2 cellular contexts compared by ENCODE assay signal in the genomic region with DNA sequence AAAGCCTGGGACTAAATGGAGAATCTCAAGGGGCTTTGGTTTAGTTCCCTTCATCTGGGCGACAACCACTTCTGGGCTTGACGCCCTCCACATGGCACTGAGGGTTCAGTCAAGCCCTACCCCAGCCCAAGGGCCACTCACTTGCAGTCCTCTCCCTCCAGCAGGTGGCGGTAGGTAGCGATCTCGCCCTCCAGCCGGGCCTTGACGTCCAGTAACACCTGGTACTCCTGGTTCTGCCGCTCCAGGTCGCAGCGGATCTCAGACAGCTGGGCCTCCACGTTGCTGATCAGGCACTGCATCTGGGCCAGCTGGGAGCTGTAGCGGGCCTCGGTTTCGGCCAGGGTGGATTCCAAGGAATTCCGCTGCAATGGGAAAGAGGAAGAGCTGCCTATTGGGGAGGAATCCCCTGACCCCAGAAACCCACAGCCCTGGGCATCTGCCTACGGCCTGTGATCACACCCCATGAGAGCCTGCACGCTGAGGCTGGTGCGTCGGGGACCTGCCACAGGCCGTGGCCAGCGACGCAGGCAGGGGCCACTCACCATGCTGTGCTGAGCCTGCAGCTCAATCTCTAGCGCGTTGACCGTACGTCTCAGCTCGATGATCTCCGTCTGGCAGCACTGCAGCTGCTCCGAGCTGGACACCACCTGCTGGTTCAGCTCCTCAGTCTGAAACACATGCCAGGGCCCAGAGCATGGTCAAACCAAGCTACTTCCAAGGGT.
TF ChIP-seq lines count a peak whose summit lies in the region.

No MANE protein-coding gene starts in this region.

TF ChIP-seq in A549, 52 proteins besides CTCF, POLR2A, EP300 and RAD21:
- TF ChIP-seq SMC3 (IDR thresholded peaks at IDR 0.05): peak; percentile 52
- TF ChIP-seq, protein P1, sequence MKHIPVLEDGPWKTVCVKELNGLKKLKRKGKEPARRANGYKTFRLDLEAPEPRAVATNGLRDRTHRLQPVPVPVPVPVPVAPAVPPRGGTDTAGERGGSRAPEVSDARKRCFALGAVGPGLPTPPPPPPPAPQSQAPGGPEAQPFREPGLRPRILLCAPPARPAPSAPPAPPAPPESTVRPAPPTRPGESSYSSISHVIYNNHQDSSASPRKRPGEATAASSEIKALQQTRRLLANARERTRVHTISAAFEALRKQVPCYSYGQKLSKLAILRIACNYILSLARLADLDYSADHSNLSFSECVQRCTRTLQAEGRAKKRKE (CRISPR knock-in tag; IDR thresholded peaks at IDR 0.05; ENCODE audit: low read depth): no peak

TF ChIP-seq in HepG2, 621 proteins besides CTCF, POLR2A, EP300 and RAD21 (continues in another document):
- TF ChIP-seq ZBTB8A (CRISPR knock-in tag; IDR thresholded peaks at IDR 0.05; ENCODE audit: borderline replicate concordance, low read depth): no peak
- TF ChIP-seq HES4 (CRISPR knock-in tag; IDR thresholded peaks at IDR 0.05; ENCODE audit: borderline replicate concordance): 0 out of 2 replicates have a peak, but pooled peaks have one; percentile 5
- TF ChIP-seq SMC3 (IDR thresholded peaks at IDR 0.05; ENCODE audit: low read length): peak; percentile 68
- TF ChIP-seq ZNF766 (CRISPR knock-in tag; IDR thresholded peaks at IDR 0.05; ENCODE audit: borderline replicate concordance): no peak
- TF ChIP-seq ZBTB20 (CRISPR knock-in tag; IDR thresholded peaks at IDR 0.05; ENCODE audit: borderline replicate concordance, low read depth): no peak
- TF ChIP-seq ZNF737 (CRISPR knock-in tag; IDR thresholded peaks at IDR 0.05; ENCODE audit: borderline replicate concordance): 0 out of 2 replicates have a peak, but pooled peaks have one; percentile 53
- peak; percentile 16; the same call in 1 of the 2 replicates for TF ChIP-seq SAP130 (CRISPR knock-in tag; IDR thresholded peaks at IDR 0.05; ENCODE audit: low read depth)
- TF ChIP-seq, protein P2, sequence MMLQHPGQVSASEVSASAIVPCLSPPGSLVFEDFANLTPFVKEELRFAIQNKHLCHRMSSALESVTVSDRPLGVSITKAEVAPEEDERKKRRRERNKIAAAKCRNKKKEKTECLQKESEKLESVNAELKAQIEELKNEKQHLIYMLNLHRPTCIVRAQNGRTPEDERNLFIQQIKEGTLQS (CRISPR knock-in tag; IDR thresholded peaks at IDR 0.05): 0 out of 2 replicates have a peak, but pooled peaks have one; percentile 19
- TF ChIP-seq, protein P3, sequence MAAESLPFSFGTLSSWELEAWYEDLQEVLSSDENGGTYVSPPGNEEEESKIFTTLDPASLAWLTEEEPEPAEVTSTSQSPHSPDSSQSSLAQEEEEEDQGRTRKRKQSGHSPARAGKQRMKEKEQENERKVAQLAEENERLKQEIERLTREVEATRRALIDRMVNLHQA (CRISPR knock-in tag; IDR thresholded peaks at IDR 0.05): no peak
- TF ChIP-seq SALL1 (CRISPR knock-in tag; IDR thresholded peaks at IDR 0.05): peak; percentile 18; the same call in 1 of the 2 replicates
- TF ChIP-seq NFKB2 (CRISPR knock-in tag; IDR thresholded peaks at IDR 0.05; ENCODE audit: borderline replicate concordance): 0 out of 2 replicates have a peak, but pooled peaks have one; percentile 40
- no peak for TF ChIP-seq TARDBP (CRISPR knock-in tag; IDR thresholded peaks at IDR 0.05)
- TF ChIP-seq, protein P4, sequence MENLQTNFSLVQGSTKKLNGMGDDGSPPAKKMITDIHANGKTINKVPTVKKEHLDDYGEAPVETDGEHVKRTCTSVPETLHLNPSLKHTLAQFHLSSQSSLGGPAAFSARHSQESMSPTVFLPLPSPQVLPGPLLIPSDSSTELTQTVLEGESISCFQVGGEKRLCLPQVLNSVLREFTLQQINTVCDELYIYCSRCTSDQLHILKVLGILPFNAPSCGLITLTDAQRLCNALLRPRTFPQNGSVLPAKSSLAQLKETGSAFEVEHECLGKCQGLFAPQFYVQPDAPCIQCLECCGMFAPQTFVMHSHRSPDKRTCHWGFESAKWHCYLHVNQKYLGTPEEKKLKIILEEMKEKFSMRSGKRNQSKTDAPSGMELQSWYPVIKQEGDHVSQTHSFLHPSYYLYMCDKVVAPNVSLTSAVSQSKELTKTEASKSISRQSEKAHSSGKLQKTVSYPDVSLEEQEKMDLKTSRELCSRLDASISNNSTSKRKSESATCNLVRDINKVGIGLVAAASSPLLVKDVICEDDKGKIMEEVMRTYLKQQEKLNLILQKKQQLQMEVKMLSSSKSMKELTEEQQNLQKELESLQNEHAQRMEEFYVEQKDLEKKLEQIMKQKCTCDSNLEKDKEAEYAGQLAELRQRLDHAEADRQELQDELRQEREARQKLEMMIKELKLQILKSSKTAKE (CRISPR knock-in tag; IDR thresholded peaks at IDR 0.05; ENCODE audit: borderline replicate concordance): no peak
- TF ChIP-seq ZNF619 (CRISPR knock-in tag; IDR thresholded peaks at IDR 0.05): 0 out of 2 replicates have a peak, but pooled peaks have one; percentile 28
- no peak for TF ChIP-seq ZNF629 (CRISPR knock-in tag; conservative IDR thresholded peaks at IDR 0.05)
- no peak for TF ChIP-seq KAT7 (CRISPR knock-in tag; IDR thresholded peaks at IDR 0.05; ENCODE audit: borderline replicate concordance)
- TF ChIP-seq ZNF251 (CRISPR knock-in tag; IDR thresholded peaks at IDR 0.05): no peak
- TF ChIP-seq, protein P5, sequence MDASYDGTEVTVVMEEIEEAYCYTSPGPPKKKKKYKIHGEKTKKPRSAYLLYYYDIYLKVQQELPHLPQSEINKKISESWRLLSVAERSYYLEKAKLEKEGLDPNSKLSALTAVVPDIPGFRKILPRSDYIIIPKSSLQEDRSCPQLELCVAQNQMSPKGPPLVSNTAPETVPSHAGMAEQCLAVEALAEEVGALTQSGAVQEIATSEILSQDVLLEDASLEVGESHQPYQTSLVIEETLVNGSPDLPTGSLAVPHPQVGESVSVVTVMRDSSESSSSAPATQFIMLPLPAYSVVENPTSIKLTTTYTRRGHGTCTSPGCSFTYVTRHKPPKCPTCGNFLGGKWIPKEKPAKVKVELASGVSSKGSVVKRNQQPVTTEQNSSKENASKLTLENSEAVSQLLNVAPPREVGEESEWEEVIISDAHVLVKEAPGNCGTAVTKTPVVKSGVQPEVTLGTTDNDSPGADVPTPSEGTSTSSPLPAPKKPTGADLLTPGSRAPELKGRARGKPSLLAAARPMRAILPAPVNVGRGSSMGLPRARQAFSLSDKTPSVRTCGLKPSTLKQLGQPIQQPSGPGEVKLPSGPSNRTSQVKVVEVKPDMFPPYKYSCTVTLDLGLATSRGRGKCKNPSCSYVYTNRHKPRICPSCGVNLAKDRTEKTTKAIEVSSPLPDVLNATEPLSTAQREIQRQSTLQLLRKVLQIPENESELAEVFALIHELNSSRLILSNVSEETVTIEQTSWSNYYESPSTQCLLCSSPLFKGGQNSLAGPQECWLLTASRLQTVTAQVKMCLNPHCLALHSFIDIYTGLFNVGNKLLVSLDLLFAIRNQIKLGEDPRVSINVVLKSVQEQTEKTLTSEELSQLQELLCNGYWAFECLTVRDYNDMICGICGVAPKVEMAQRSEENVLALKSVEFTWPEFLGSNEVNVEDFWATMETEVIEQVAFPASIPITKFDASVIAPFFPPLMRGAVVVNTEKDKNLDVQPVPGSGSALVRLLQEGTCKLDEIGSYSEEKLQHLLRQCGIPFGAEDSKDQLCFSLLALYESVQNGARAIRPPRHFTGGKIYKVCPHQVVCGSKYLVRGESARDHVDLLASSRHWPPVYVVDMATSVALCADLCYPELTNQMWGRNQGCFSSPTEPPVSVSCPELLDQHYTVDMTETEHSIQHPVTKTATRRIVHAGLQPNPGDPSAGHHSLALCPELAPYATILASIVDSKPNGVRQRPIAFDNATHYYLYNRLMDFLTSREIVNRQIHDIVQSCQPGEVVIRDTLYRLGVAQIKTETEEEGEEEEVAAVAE (CRISPR knock-in tag; IDR thresholded peaks at IDR 0.05; ENCODE audit: borderline replicate concordance): no peak
- TF ChIP-seq, protein P6, sequence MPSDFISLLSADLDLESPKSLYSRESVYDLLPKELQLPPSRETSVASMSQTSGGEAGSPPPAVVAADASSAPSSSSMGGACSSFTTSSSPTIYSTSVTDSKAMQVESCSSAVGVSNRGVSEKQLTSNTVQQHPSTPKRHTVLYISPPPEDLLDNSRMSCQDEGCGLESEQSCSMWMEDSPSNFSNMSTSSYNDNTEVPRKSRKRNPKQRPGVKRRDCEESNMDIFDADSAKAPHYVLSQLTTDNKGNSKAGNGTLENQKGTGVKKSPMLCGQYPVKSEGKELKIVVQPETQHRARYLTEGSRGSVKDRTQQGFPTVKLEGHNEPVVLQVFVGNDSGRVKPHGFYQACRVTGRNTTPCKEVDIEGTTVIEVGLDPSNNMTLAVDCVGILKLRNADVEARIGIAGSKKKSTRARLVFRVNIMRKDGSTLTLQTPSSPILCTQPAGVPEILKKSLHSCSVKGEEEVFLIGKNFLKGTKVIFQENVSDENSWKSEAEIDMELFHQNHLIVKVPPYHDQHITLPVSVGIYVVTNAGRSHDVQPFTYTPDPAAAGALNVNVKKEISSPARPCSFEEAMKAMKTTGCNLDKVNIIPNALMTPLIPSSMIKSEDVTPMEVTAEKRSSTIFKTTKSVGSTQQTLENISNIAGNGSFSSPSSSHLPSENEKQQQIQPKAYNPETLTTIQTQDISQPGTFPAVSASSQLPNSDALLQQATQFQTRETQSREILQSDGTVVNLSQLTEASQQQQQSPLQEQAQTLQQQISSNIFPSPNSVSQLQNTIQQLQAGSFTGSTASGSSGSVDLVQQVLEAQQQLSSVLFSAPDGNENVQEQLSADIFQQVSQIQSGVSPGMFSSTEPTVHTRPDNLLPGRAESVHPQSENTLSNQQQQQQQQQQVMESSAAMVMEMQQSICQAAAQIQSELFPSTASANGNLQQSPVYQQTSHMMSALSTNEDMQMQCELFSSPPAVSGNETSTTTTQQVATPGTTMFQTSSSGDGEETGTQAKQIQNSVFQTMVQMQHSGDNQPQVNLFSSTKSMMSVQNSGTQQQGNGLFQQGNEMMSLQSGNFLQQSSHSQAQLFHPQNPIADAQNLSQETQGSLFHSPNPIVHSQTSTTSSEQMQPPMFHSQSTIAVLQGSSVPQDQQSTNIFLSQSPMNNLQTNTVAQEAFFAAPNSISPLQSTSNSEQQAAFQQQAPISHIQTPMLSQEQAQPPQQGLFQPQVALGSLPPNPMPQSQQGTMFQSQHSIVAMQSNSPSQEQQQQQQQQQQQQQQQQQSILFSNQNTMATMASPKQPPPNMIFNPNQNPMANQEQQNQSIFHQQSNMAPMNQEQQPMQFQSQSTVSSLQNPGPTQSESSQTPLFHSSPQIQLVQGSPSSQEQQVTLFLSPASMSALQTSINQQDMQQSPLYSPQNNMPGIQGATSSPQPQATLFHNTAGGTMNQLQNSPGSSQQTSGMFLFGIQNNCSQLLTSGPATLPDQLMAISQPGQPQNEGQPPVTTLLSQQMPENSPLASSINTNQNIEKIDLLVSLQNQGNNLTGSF (CRISPR knock-in tag; IDR thresholded peaks at IDR 0.05): 0 out of 2 replicates have a peak, but pooled peaks have one; percentile 26
- TF ChIP-seq KDM2A (CRISPR knock-in tag; IDR thresholded peaks at IDR 0.05; ENCODE audit: borderline replicate concordance, low read depth): peak; percentile 39; the same call in 1 of the 2 replicates
- 0 out of 2 replicates have a peak, but pooled peaks have one; percentile 37 for TF ChIP-seq HIVEP1 (CRISPR knock-in tag; IDR thresholded peaks at IDR 0.05)
- TF ChIP-seq, protein P7, sequence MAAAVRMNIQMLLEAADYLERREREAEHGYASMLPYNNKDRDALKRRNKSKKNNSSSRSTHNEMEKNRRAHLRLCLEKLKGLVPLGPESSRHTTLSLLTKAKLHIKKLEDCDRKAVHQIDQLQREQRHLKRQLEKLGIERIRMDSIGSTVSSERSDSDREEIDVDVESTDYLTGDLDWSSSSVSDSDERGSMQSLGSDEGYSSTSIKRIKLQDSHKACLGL (CRISPR knock-in tag; IDR thresholded peaks at IDR 0.05): 0 out of 2 replicates have a peak, but pooled peaks have one; percentile 55
- TF ChIP-seq, protein P8, sequence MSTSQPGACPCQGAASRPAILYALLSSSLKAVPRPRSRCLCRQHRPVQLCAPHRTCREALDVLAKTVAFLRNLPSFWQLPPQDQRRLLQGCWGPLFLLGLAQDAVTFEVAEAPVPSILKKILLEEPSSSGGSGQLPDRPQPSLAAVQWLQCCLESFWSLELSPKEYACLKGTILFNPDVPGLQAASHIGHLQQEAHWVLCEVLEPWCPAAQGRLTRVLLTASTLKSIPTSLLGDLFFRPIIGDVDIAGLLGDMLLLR (CRISPR knock-in tag; IDR thresholded peaks at IDR 0.05): 0 out of 2 replicates have a peak, but pooled peaks have one; percentile 20
- peak; percentile 43; the same call in 1 of the 2 replicates for TF ChIP-seq ZFX (CRISPR knock-in tag; IDR thresholded peaks at IDR 0.05; ENCODE audit: low read depth)
- TF ChIP-seq, protein P9, sequence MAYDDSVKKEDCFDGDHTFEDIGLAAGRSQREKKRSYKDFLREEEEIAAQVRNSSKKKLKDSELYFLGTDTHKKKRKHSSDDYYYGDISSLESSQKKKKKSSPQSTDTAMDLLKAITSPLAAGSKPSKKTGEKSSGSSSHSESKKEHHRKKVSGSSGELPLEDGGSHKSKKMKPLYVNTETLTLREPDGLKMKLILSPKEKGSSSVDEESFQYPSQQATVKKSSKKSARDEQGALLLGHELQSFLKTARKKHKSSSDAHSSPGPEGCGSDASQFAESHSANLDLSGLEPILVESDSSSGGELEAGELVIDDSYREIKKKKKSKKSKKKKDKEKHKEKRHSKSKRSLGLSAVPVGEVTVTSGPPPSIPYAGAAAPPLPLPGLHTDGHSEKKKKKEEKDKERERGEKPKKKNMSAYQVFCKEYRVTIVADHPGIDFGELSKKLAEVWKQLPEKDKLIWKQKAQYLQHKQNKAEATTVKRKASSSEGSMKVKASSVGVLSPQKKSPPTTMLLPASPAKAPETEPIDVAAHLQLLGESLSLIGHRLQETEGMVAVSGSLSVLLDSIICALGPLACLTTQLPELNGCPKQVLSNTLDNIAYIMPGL (CRISPR knock-in tag; IDR thresholded peaks at IDR 0.05; ENCODE audit: borderline replicate concordance in 1 of 2, low read depth in 1 of 2): 0 out of 4 replicates have a peak, but pooled peaks of 1 of the 2 experiments have one; percentile 40
- TF ChIP-seq TBX2 (CRISPR knock-in tag; IDR thresholded peaks at IDR 0.05; ENCODE audit: borderline replicate concordance): 0 out of 2 replicates have a peak, but pooled peaks have one; percentile 18
- 0 out of 2 replicates have a peak, but pooled peaks have one; percentile 34 for TF ChIP-seq ZNF451 (CRISPR knock-in tag; IDR thresholded peaks at IDR 0.05)
- TF ChIP-seq ZNF788 (CRISPR knock-in tag; IDR thresholded peaks at IDR 0.05; ENCODE audit: borderline replicate concordance): 0 out of 2 replicates have a peak, but pooled peaks have one; percentile 34
- TF ChIP-seq HOXA3 (CRISPR knock-in tag; IDR thresholded peaks at IDR 0.05): 0 out of 2 replicates have a peak, but pooled peaks have one; percentile 7
- no peak for TF ChIP-seq CC2D1A (CRISPR knock-in tag; IDR thresholded peaks at IDR 0.05)
- 0 out of 2 replicates have a peak, but pooled peaks have one; percentile 53 for TF ChIP-seq KDM5B (CRISPR knock-in tag; IDR thresholded peaks at IDR 0.05; ENCODE audit: borderline replicate concordance)
- peak; percentile 30 for TF ChIP-seq AGO1 (IDR thresholded peaks at IDR 0.05; ENCODE audit: low read depth, low read length, poor library complexity, severe bottlenecking)
- peak; percentile 78 for TF ChIP-seq STAG1 (CRISPR knock-in tag; IDR thresholded peaks at IDR 0.05)
- 0 out of 2 replicates have a peak, but pooled peaks have one; percentile 28 for TF ChIP-seq ZNF713 (CRISPR knock-in tag; IDR thresholded peaks at IDR 0.05)
